Comparison of ENCODE assay signal across 1 cellular context in the genomic region with DNA sequence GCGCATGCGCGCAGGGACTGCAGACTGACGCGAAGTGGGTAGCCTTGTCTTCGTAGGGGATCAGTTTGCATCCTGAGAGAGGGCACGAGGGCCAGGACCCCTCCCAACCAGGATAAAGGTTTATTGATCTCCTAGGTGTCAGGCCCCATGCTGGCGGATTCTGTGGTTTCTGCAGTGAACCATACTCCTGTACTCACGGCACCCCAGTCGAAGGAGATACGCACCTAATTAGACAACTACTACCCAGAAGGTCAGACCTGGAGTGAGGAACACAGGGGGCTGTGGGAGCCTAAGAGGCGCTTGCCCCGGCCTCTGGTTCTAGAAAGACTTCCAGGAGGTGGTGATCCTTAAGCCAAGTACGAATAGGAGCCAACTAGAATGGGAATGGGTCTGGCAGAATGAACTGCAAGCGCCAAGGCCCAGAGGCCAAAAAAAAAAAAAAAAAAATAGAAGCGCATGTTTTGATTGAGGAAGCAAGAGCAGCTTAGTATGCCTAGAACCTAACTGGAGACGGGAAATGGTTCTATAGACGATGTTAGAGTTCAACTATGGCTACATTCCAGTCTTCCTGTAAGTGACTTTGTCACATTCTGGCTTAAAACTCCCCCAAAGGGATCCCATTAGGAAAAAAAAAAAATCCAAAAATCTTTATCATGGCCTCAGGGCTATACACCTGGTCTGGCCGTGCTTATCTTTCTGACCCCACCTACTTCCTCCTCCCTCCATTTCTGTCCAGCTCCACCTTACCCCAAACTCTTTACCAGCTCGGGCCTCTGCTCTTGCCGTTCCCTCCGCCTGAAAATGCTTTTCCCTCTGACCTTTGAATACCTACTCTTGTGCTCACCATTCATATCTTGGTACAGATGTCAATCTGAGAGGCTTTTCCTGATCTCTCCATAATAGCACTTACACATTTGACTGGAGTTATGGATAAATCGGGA.
TF ChIP-seq lines count a peak whose summit lies in the region.

No MANE protein-coding gene starts in this region.

TF ChIP-seq in SK-N-SH, 30 proteins besides CTCF, POLR2A, EP300 and RAD21 (continued from another document):
- TF ChIP-seq, protein P1, sequence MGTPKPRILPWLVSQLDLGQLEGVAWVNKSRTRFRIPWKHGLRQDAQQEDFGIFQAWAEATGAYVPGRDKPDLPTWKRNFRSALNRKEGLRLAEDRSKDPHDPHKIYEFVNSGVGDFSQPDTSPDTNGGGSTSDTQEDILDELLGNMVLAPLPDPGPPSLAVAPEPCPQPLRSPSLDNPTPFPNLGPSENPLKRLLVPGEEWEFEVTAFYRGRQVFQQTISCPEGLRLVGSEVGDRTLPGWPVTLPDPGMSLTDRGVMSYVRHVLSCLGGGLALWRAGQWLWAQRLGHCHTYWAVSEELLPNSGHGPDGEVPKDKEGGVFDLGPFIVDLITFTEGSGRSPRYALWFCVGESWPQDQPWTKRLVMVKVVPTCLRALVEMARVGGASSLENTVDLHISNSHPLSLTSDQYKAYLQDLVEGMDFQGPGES (IDR thresholded peaks at IDR 0.05; ENCODE audit: low read depth, low read length): no peak
- TF ChIP-seq TEAD4 (IDR thresholded peaks at IDR 0.05; ENCODE audit: borderline replicate concordance, insufficient read depth) (no peak), RXRA (IDR thresholded peaks at IDR 0.05; ENCODE audit: borderline replicate concordance, low read depth) (no peak), TAF1 (IDR thresholded peaks at IDR 0.05; ENCODE audit: borderline replicate concordance, low read depth, low read length) (no peak), GABPA (IDR thresholded peaks at IDR 0.05; ENCODE audit: low read depth) (no peak), SMC3 (IDR thresholded peaks at IDR 0.05; ENCODE audit: low read depth, low read length) (no peak), RFX5 (IDR thresholded peaks at IDR 0.05; ENCODE audit: low read length) (no peak), FOXJ3 (CRISPR knock-in tag; IDR thresholded peaks at IDR 0.05) (no peak), SIN3A (IDR thresholded peaks at IDR 0.05; ENCODE audit: borderline replicate concordance, low read depth, low read length) (no peak), POLR2AphosphoS5 (IDR thresholded peaks at IDR 0.05; ENCODE audit: low read depth, low read length) (no peak), NFIC (IDR thresholded peaks at IDR 0.05; ENCODE audit: borderline replicate concordance) (no peak)
- TF ChIP-seq, protein P2, sequence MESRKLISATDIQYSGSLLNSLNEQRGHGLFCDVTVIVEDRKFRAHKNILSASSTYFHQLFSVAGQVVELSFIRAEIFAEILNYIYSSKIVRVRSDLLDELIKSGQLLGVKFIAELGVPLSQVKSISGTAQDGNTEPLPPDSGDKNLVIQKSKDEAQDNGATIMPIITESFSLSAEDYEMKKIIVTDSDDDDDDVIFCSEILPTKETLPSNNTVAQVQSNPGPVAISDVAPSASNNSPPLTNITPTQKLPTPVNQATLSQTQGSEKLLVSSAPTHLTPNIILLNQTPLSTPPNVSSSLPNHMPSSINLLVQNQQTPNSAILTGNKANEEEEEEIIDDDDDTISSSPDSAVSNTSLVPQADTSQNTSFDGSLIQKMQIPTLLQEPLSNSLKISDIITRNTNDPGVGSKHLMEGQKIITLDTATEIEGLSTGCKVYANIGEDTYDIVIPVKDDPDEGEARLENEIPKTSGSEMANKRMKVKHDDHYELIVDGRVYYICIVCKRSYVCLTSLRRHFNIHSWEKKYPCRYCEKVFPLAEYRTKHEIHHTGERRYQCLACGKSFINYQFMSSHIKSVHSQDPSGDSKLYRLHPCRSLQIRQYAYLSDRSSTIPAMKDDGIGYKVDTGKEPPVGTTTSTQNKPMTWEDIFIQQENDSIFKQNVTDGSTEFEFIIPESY (IDR thresholded peaks at IDR 0.05; ENCODE audit: borderline replicate concordance, low read depth): no peak
TF ChIP-seq in SK-N-SH: peak in this region for 0.
